8 cellular contexts compared by ENCODE assay signal in genomic region chrX:53071604-53072417, GRCh38. TPM values are rescaled to one million over a fixed set of nuclear protein-coding genes. Genes with fewer than 3 reads are reported as not detected.
DNase-seq lines count a peak whose midpoint lies in the region; ATAC-seq and TF ChIP-seq lines count a peak whose summit lies in the region.

No MANE protein-coding gene starts in this region.

- H3K4me3 ChIP-seq in RWPE2 (ENCODE audit: severe bottlenecking) (peak overlapping the region; percentile 28), heart right ventricle (peak overlapping the region in 9 of 10 donors; percentile 10 to 55 (median 45))

- peak; percentile 72 for TF ChIP-seq CTCF in RWPE2 (IDR thresholded peaks at IDR 0.05; ENCODE audit: poor library complexity, severe bottlenecking)
- TF ChIP-seq CTCF in heart right ventricle (IDR thresholded peaks at IDR 0.05): peak; percentile 34 to 72 (median 69)

- H3K36me3 ChIP-seq in RWPE2 (ENCODE audit: low read depth): no peaks in the 10 kb centered on the region
- no peaks in the 10 kb centered on the region for H3K36me3 ChIP-seq in heart right ventricle

- DNase-seq in GM04504 (ENCODE audit: low read depth) (peak; percentile 34), Kasumi-1 (lab: John Stamatoyannopoulos, UW) (peak; percentile 49 to 55), RWPE2 (ENCODE audit: low spot score) (no peak), heart right ventricle (peak; percentile 42 to 46), pons (ENCODE audit: low spot score) (peak; percentile 76), globus pallidus (ENCODE audit: low spot score) (no peak)
- DNase-seq in activated naive CD4-positive, alpha-beta T cell treated with anti-CD3 and anti-CD28 coated beads, Interleukin-2, amount 50 U/mL, for 72 hours (ENCODE audit: low spot score in 2 of 2): peak; percentile 58 to 61

- peak overlapping the region; percentile 83 to 89 for H3K27ac Mint-ChIP-seq in activated naive CD4-positive, alpha-beta T cell treated with anti-CD3 and anti-CD28 coated beads, Interleukin-2, amount 50 U/mL, for 72 hours

- H3K27ac ChIP-seq in RWPE2 (ENCODE audit: poor library complexity, severe bottlenecking) (peak overlapping the region; percentile 25), heart right ventricle (no peak overlapping the region)

- H3K36me3 Mint-ChIP-seq in activated naive CD4-positive, alpha-beta T cell treated with anti-CD3 and anti-CD28 coated beads, Interleukin-2, amount 50 U/mL, for 72 hours: no peaks in the 10 kb centered on the region

- no peaks in the 10 kb centered on the region for H3K9me3 ChIP-seq in RWPE2 (ENCODE audit: severe bottlenecking)
- H3K9me3 ChIP-seq in heart right ventricle: no peaks in the 10 kb centered on the region

- peaks cover 5% of the 10 kb centered on the region for H3K4me1 ChIP-seq in RWPE2 (ENCODE audit: insufficient read depth, poor library complexity, severe bottlenecking)
- peaks cover 0 to 11% (median 0%) of the 10 kb centered on the region in 9 donors for H3K4me1 ChIP-seq in heart right ventricle

- H3K9me3 Mint-ChIP-seq in activated naive CD4-positive, alpha-beta T cell treated with anti-CD3 and anti-CD28 coated beads, Interleukin-2, amount 50 U/mL, for 72 hours: no peaks in the 10 kb centered on the region

- 1% methylated on average over 27 to 31 of the region's 31 CpGs for WGBS in heart right ventricle, 2 donors

- ATAC-seq in GM21825 (IDR thresholded peaks at IDR 0.05; ENCODE audit: unreplicated experiment) (peak; percentile 81), RWPE2 (ENCODE audit: low read depth) (peak; percentile 83), heart right ventricle (peak; percentile 63 to 96 (median 90))
- peak; percentile 76 to 77 for ATAC-seq in activated naive CD4-positive, alpha-beta T cell treated with anti-CD3 and anti-CD28 coated beads, Interleukin-2, amount 50 U/mL, for 72 hours

- intact Hi-C loops in heart right ventricle (cut with DNase I): loop anchor here in 5 of 10 donors (1.0 to 2.0 kb wide), 4 partner anchors 17 to 21 kb away; no protein-coding TSS in a partner anchor

- no peaks in the 10 kb centered on the region for H3K27me3 ChIP-seq in RWPE2 (ENCODE audit: insufficient read depth, poor library complexity, severe bottlenecking)
- peaks cover 0 to 47% (median 0%) of the 10 kb centered on the region in 7 donors for H3K27me3 ChIP-seq in heart right ventricle

RNA-seq across cellular contexts. Expression of gene TSPYL2, which starts 10.4 kb away (rescaled TPM):
- total RNA-seq in activated naive CD4-positive, alpha-beta T cell treated with anti-CD3 and anti-CD28 coated beads, Interleukin-2, amount 50 U/mL, for 72 hours: 10 to 100 TPM; 49.6 to 97.4 TPM
- total RNA-seq in heart right ventricle: 10 to 100 TPM; 17.2 to 48.8 (median 25.5) TPM
- polyA plus RNA-seq in heart right ventricle: 100 to 1,000 TPM in 1 of 2 donors, 10 to 100 TPM in 1; 54.4 to 136 TPM

RNA-seq across cellular contexts. Expression of gene KANTR, which starts 22.1 kb away (rescaled TPM):
- total RNA-seq in activated naive CD4-positive, alpha-beta T cell treated with anti-CD3 and anti-CD28 coated beads, Interleukin-2, amount 50 U/mL, for 72 hours: 10 to 100 TPM; 25.1 to 26.0 TPM
- 10 to 100 TPM in 2 of 10 donors, 1 to 10 TPM in 8; 2.7 to 11.5 (median 7.0) TPM for total RNA-seq in heart right ventricle
- polyA plus RNA-seq in heart right ventricle: 10 to 100 TPM in 1 of 2 donors, 1 to 10 TPM in 1; 2.1 to 12.6 TPM

RNA-seq across cellular contexts. Expression of gene GPR173, which starts 23.2 kb away (rescaled TPM):
- under 1 TPM; 0.11 to 0.14 TPM for total RNA-seq in activated naive CD4-positive, alpha-beta T cell treated with anti-CD3 and anti-CD28 coated beads, Interleukin-2, amount 50 U/mL, for 72 hours
- total RNA-seq in heart right ventricle: 1 to 10 TPM in 3 of 10 donors, under 1 TPM in 7; 0.54 to 2.5 (median 0.73) TPM
- under 1 TPM; 0.70 to 0.95 TPM for polyA plus RNA-seq in heart right ventricle

Comparison
In these comparisons a context has a peak if more than half of its experiments do, and no peak if none do; other contexts are left out.
1. DNase-seq: peak in GM04504 (single experiment), Kasumi-1 (2 of 2), activated naive CD4-positive, alpha-beta T cell treated with anti-CD3 and anti-CD28 coated beads, Interleukin-2, amount 50 U/mL, for 72 hours (2 of 2), heart right ventricle (2 of 2) and pons (single experiment); none in RWPE2 (single experiment) and globus pallidus (single experiment).
2. Peak in every context shown above with its lines, with median percentiles within 50 percentile points of each other: ATAC-seq.